ENCODE assay signal across 25 cellular contexts in the genomic region with DNA sequence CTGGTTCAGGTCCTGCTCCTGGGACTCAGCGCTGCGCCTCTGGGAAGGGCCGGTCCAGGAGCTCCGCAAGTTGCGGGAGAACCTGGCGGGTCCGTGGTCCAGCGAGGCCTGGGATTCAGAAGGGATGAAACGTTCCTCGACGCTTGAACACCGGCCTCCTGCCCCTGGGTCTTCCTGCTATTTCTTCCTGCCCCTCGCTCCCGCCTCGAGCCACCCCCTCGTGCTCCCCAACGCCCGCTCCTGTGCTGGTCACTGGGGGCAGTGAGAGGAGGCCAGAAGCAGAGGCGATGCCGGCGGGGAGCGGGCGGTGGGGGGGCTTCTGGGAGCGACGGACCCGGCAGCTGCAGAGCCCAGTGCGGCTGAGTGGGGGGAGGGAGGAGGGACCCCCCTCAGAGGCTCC. TPM values are rescaled to one million over a fixed set of nuclear protein-coding genes. Genes with fewer than 3 reads are reported as not detected.
"Had no signal": no experiment of that assay in that cellular context is flagged by ENCODE, and none has a peak within 500 bp of the region (broad histone marks: within the 10 kb centered on the region; RNA-seq: fewer than 3 reads in every experiment).

No MANE protein-coding gene starts in this region.

- DNase-seq: KBM-7; MV-4-11; NCI-H1048; NCI-H1105; NCI-H1417; NCI-H1436 treated with DMSO at 0.1 percent for 48 hours; NCI-H1694 treated with DMSO at 0.1 percent for 48 hours; NCI-H1930; NCI-H2081; NCI-H2107; NCI-H2227 treated with DMSO at 0.1 percent for 48 hours; NCI-H524; NCI-H526 treated with DMSO at 0.1 percent for 48 hours; NCI-H748 treated with DMSO at 0.1 percent for 48 hours; NK-92 treated with Interleukin-12 subunit alpha and Interleukin-12 subunit beta, amount 100 ng/mL, for 24 hours; PC-3; SHP77; SK-N-SH had no signal

- H3K9ac ChIP-seq: SK-N-SH had no signal

- H3K4me2 ChIP-seq: SK-N-SH had no signal

- H3K9me3 ChIP-seq: SK-N-SH had no signal

- ATAC-seq: Panc1, PC-3 had no signal

- H3K27ac ChIP-seq: RWPE1 had no signal

RNA-seq across cellular contexts. Expression of a gene that starts 20.8 kb away (rescaled TPM):
- total RNA-seq: LHCN-M2, MCF 10A, NCI-H460, OCI-LY7, PC-3, SK-MEL-5 had no signal
- polyA plus RNA-seq: SK-N-SH had no signal
